In the genomic region with DNA sequence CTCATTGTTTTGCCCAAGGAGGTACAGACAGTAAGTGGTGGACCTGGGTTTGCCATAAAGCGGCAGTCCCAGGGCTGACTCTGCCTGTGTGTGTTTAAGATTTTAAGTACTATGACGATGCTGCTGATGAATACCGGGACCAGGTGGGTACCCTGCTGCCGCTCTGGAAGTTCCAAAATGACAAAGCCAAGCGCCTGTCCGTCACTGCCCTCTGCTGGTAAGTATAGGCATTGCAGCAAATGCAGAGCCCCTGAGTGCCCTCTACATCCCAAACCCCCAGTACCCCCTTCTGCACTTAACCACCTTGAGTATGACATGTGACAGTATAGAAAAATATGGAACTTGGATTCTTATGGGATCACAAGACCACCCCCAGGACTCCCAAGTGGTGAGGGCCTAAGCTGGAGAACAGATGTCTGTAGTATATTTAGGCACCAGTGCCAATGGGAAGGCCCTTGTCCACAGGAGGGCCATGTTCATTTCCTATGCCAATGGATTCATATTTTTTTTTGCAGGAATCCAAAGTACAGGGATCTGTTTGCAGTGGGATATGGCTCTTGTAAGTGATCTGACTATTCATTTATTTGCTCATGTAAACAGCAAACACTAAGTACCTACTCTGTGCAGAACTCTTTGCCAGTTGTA, we compare ENCODE assay signal across 8 cellular contexts. TPM values are rescaled to one million over a fixed set of nuclear protein-coding genes. Genes with fewer than 3 reads are reported as not detected.
DNase-seq lines count a peak whose midpoint lies in the region; ATAC-seq and TF ChIP-seq lines count a peak whose summit lies in the region.

No MANE protein-coding gene starts in this region.

- no peak overlapping the region for H3K4me3 Mint-ChIP-seq in activated CD4-positive, alpha-beta memory T cell treated with anti-CD3 and anti-CD28 coated beads for 36 hours

- peaks cover 14% of the 10 kb centered on the region for H3K4me1 Mint-ChIP-seq in activated CD4-positive, alpha-beta memory T cell treated with anti-CD3 and anti-CD28 coated beads for 36 hours (ENCODE audit: low read depth)

- ATAC-seq in GM19463 (IDR thresholded peaks at IDR 0.05; ENCODE audit: unreplicated experiment), result no peak

- TF ChIP-seq CTCF in AG09309 (IDR thresholded peaks at IDR 0.05; ENCODE audit: control insufficient read depth, insufficient read depth, low read depth, low read length, missing control alignments), result peak; percentile 99

- DNase-seq in AG09309 (ENCODE audit: low read depth), result no peak
- DNase-seq in GM19238 (ENCODE audit: insufficient read length, low spot score), result peak; percentile 53
- peak; percentile 64 for DNase-seq in NCI-H345 (lab: John Stamatoyannopoulos, UW)
- peak; percentile 89 for DNase-seq in activated CD4-positive, alpha-beta memory T cell treated with anti-CD3 and anti-CD28 coated beads for 36 hours
- peak; percentile 66 for DNase-seq in effector CD4-positive, alpha-beta T cell
- DNase-seq in myocyte (ENCODE audit: low read depth), result peak; percentile 66
- peak; percentile 70 for DNase-seq in stimulated activated CD8-positive, alpha-beta memory T cell treated with anti-CD3 and anti-CD28 coated beads, Interleukin-7, amount 100 ng/mL, for 24 hours (ENCODE audit: low read depth)

- H3K27ac Mint-ChIP-seq in activated CD4-positive, alpha-beta memory T cell treated with anti-CD3 and anti-CD28 coated beads for 36 hours, result no peak overlapping the region

- no peaks in the 10 kb centered on the region for H3K36me3 Mint-ChIP-seq in activated CD4-positive, alpha-beta memory T cell treated with anti-CD3 and anti-CD28 coated beads for 36 hours

- CTCF ChIA-PET in activated CD4-positive, alpha-beta memory T cell treated with anti-CD3 and anti-CD28 coated beads for 36 hours (lab: Charles Lee), result interaction anchor here (0.6 to 5.5 kb wide), 19 partner anchors 10 to 124 kb away, joined by 3 to 76 read pairs (median 5); a partner anchor contains a TSS

- no peaks in the 10 kb centered on the region for H3K9me3 Mint-ChIP-seq in activated CD4-positive, alpha-beta memory T cell treated with anti-CD3 and anti-CD28 coated beads for 36 hours

- POLR2A ChIA-PET in activated CD4-positive, alpha-beta memory T cell treated with anti-CD3 and anti-CD28 coated beads for 36 hours (lab: Charles Lee), result no interaction called here

- intact Hi-C loops in activated CD4-positive, alpha-beta memory T cell treated with anti-CD3 and anti-CD28 coated beads for 36 hours (cut with micrococcal nuclease), result loop anchor here (1.0 kb wide), 3 partner anchors 42 to 96 kb away; a partner anchor contains a TSS

- H3K27me3 Mint-ChIP-seq in activated CD4-positive, alpha-beta memory T cell treated with anti-CD3 and anti-CD28 coated beads for 36 hours, result no peaks in the 10 kb centered on the region

- no peak overlapping the region for H3K4me3 ChIP-seq in AG09309 (ENCODE audit: control insufficient read depth, low read depth, low read length)

RNA-seq across cellular contexts. Expression of a gene that starts 22.0 kb away (rescaled TPM):
- under 1 TPM; 0.26 to 0.36 TPM for total RNA-seq in activated CD4-positive, alpha-beta memory T cell treated with anti-CD3 and anti-CD28 coated beads for 36 hours
- 0.21 and 0.35 TPM in 2 replicates for total RNA-seq in myocyte
- polyA plus RNA-seq in myocyte (2012), result 1.1 TPM

RNA-seq across cellular contexts. Expression of a gene that starts 42.1 kb away (rescaled TPM):
- total RNA-seq in activated CD4-positive, alpha-beta memory T cell treated with anti-CD3 and anti-CD28 coated beads for 36 hours, result under 1 TPM; 0.19 to 0.69 TPM
- 0.13 TPM in 1 of 2 replicates, not detected in the other for total RNA-seq in myocyte
- 0.14 TPM for polyA plus RNA-seq in myocyte (2012)

RNA-seq across cellular contexts. Expression of a gene that starts 42.4 kb away (rescaled TPM):
- total RNA-seq in activated CD4-positive, alpha-beta memory T cell treated with anti-CD3 and anti-CD28 coated beads for 36 hours, result 10 to 100 TPM; 13.3 to 13.8 TPM
- 18.9 and 19.2 TPM in 2 replicates for total RNA-seq in myocyte
- polyA plus RNA-seq in myocyte (2012), result 24.8 TPM
